Comparison of ENCODE assay signal across 21 cellular contexts in genomic region chr13:113118328-113119021, GRCh38. TPM values are rescaled to one million over a fixed set of nuclear protein-coding genes. Genes with fewer than 3 reads are reported as not detected.
A peak's percentile ranks its signal among the peaks of the same experiment; 100 is the strongest.
DNase-seq lines count a peak whose midpoint lies in the region; TF ChIP-seq lines count a peak whose summit lies in the region.
"Had no signal": no experiment of that assay in that cellular context is flagged by ENCODE, and none has a peak within 500 bp of the region (broad histone marks: within the 10 kb centered on the region; RNA-seq: fewer than 3 reads in every experiment).

No MANE protein-coding gene starts in this region.

- peak; percentile 25 for DNase-seq in activated CD4-positive, CD25-positive, alpha-beta regulatory T cell treated with anti-CD3 and anti-CD28 coated beads, Interleukin-2, amount 50 U/mL, for 72 hours
- no peak for DNase-seq in activated CD4-positive, CD25-positive, alpha-beta regulatory T cell (lab: John Stamatoyannopoulos, UW)
- peak; percentile 35 for DNase-seq in endodermal cell
- DNase-seq in nephron progenitor cell, result peak; percentile 1
- peak; percentile 3 for DNase-seq in testis
- no peak for DNase-seq in SKM-1 (lab: John Stamatoyannopoulos, UW; ENCODE audit: unreplicated experiment)
- no peak for DNase-seq in activated naive CD4-positive, alpha-beta T cell (lab: John Stamatoyannopoulos, UW)
- DNase-seq in SIG-M5 (lab: John Stamatoyannopoulos, UW), result no peak
- DNase-seq: CD8-positive, alpha-beta T cell; DMS 273 treated with DMSO at 0.1 percent for 48 hours; EL; MV-4-11; NCI-H1417 treated with DMSO at 0.1 percent for 48 hours; NCI-H2029; NCI-H2171 treated with DMSO at 0.1 percent for 48 hours; SHP77 treated with DMSO at 0.1 percent for 48 hours had no signal

- peaks cover 9% of the 10 kb centered on the region for H3K36me3 Mint-ChIP-seq in endodermal cell (ENCODE audit: low read depth)
- H3K36me3 Mint-ChIP-seq in nephron progenitor cell (ENCODE audit: low read depth), result no peaks in the 10 kb centered on the region
- H3K36me3 Mint-ChIP-seq: CD8-positive, alpha-beta T cell had no signal

- TF ChIP-seq CTCF in endodermal cell (conservative IDR thresholded peaks at IDR 0.05) (no peak), nephron progenitor cell (IDR thresholded peaks at IDR 0.05) (no peak), testis (IDR thresholded peaks at IDR 0.05) (no peak)

- no peak overlapping the region for H3K9ac ChIP-seq in endodermal cell (ENCODE audit: extremely low read depth, low read length, poor library complexity, severe bottlenecking)

- H3K4me3 ChIP-seq in endodermal cell (ENCODE audit: low read length), result no peak overlapping the region
- H3K4me3 ChIP-seq in testis, result no peak overlapping the region
- H3K4me3 ChIP-seq: HAP-1 had no signal

- H3K9me3 Mint-ChIP-seq in endodermal cell (peaks cover 4% of the 10 kb centered on the region), nephron progenitor cell (peaks cover 5% of the 10 kb centered on the region)
- H3K9me3 Mint-ChIP-seq: CD8-positive, alpha-beta T cell had no signal

- peaks cover 11% of the 10 kb centered on the region for H3K27me3 ChIP-seq in endodermal cell (ENCODE audit: control insufficient read depth, insufficient read depth, low read length, poor library complexity, severe bottlenecking)
- H3K27me3 ChIP-seq in testis, result no peaks in the 10 kb centered on the region

- H3K9me3 ChIP-seq in endodermal cell (ENCODE audit: control insufficient read depth, low read length), result no peaks in the 10 kb centered on the region
- H3K9me3 ChIP-seq in testis, result no peaks in the 10 kb centered on the region
- H3K9me3 ChIP-seq: HAP-1 had no signal

- TF ChIP-seq POLR2A in testis (IDR thresholded peaks at IDR 0.05), result no peak

- WGBS in endodermal cell (ENCODE audit: insufficient coverage in 1 of 2, insufficient read length in 1 of 2), 2 experiments, result 94 to 97% methylated on average over 17 to 42 of the region's 42 CpGs
- WGBS in testis, 2 donors, result 89 to 94% methylated on average over 26 to 42 of the region's 42 CpGs

- H3K27ac Mint-ChIP-seq in endodermal cell (no peak overlapping the region), nephron progenitor cell (no peak overlapping the region)
- H3K27ac Mint-ChIP-seq: CD8-positive, alpha-beta T cell had no signal

- H3K4me1 ChIP-seq in endodermal cell (ENCODE audit: control insufficient read depth, insufficient read depth, low read length), result peaks cover 8% of the 10 kb centered on the region
- peaks cover 8% of the 10 kb centered on the region for H3K4me1 ChIP-seq in testis
- H3K4me1 ChIP-seq: HAP-1 had no signal

- H3K4me1 Mint-ChIP-seq in endodermal cell, result peaks cover 12% of the 10 kb centered on the region
- H3K4me1 Mint-ChIP-seq in nephron progenitor cell, result peaks cover 20% of the 10 kb centered on the region

- H3K27ac ChIP-seq in endodermal cell (ENCODE audit: low read depth, low read length), result no peak overlapping the region
- H3K27ac ChIP-seq in testis, result no peak overlapping the region
- H3K27ac ChIP-seq: 22Rv1 had no signal

- H3K27me3 Mint-ChIP-seq in endodermal cell (ENCODE audit: insufficient read depth) (peaks cover 19% of the 10 kb centered on the region), nephron progenitor cell (ENCODE audit: low read depth, poor library complexity) (peaks cover 23% of the 10 kb centered on the region)

- intact Hi-C loops in testis (cut with DNase I; ENCODE audit: low total_unique reads), result no loop called here

- H3K36me3 ChIP-seq in endodermal cell (ENCODE audit: control insufficient read depth, insufficient read depth, low read length), result no peaks in the 10 kb centered on the region
- H3K36me3 ChIP-seq in testis (ENCODE audit: low read depth, missing control alignments), result no peaks in the 10 kb centered on the region
- H3K36me3 ChIP-seq: HAP-1 had no signal

- H3K4me3 Mint-ChIP-seq in endodermal cell, result no peak overlapping the region
- H3K4me3 Mint-ChIP-seq in nephron progenitor cell, result no peak overlapping the region
- H3K4me3 Mint-ChIP-seq: CD8-positive, alpha-beta T cell had no signal

RNA-seq across cellular contexts. Expression of gene F10, which starts 4.1 kb away (rescaled TPM):
- total RNA-seq in endodermal cell, result 10 to 100 TPM; 18.7 to 32.4 TPM
- 15.5 TPM for polyA plus RNA-seq in endodermal cell (2013, experiment 1 of 2)
- polyA plus RNA-seq in endodermal cell (2013, experiment 2 of 2), result 18.2 TPM
- 10 to 100 TPM; 19.9 to 33.7 TPM for total RNA-seq in testis
- polyA plus RNA-seq in testis (ENCODE audit: insufficient read depth, low read depth, low replicate concordance), result 31.9 TPM
- total RNA-seq: CD8-positive, alpha-beta T cell; HT1080 had no signal

RNA-seq across cellular contexts. Expression of gene F7, which starts 12.9 kb away (rescaled TPM):
- total RNA-seq in endodermal cell, result 1 to 10 TPM; 4.7 to 6.4 TPM
- polyA plus RNA-seq in endodermal cell (2013, experiment 1 of 2), result 2.3 TPM
- 1.2 TPM for polyA plus RNA-seq in endodermal cell (2013, experiment 2 of 2)
- total RNA-seq in testis, result 1 to 10 TPM; 2.4 to 4.9 TPM
- polyA plus RNA-seq in testis (ENCODE audit: insufficient read depth, low read depth, low replicate concordance), result 2.2 TPM
- total RNA-seq: CD8-positive, alpha-beta T cell had no signal

RNA-seq across cellular contexts. Expression of gene PROZ, which starts 40.0 kb away (rescaled TPM):
- under 1 TPM; 0.40 to 0.84 TPM for total RNA-seq in endodermal cell
- polyA plus RNA-seq in endodermal cell (2013, experiment 1 of 2), result 0.53 TPM
- not detected for polyA plus RNA-seq in endodermal cell (2013, experiment 2 of 2)
- under 1 TPM; 0.63 to 0.81 TPM for total RNA-seq in testis
- polyA plus RNA-seq in testis (ENCODE audit: insufficient read depth, low read depth, low replicate concordance), result 0.42 TPM
- total RNA-seq: CD8-positive, alpha-beta T cell; HT1080; NCI-H460 had no signal
- polyA plus RNA-seq: BJ had no signal

Comparison
In these comparisons a context has a peak if more than half of its experiments do, and no peak if none do; other contexts are left out.
1. DNase-seq: peak in activated CD4-positive, CD25-positive, alpha-beta regulatory T cell treated with anti-CD3 and anti-CD28 coated beads, Interleukin-2, amount 50 U/mL, for 72 hours (single experiment), endodermal cell (single experiment), nephron progenitor cell (single experiment) and testis (single experiment); none in activated CD4-positive, CD25-positive, alpha-beta regulatory T cell (0 of 4), SKM-1 (single experiment), activated naive CD4-positive, alpha-beta T cell (0 of 4) and SIG-M5 (single experiment).